In genomic region chr7:116030626-116031276, GRCh38 we compare ENCODE assay signal across 9 cellular contexts. TPM values are rescaled to one million over a fixed set of nuclear protein-coding genes. Genes with fewer than 3 reads are reported as not detected.
DNase-seq lines count a peak whose midpoint lies in the region; ATAC-seq, FAIRE-seq and TF ChIP-seq lines count a peak whose summit lies in the region.
"Had no signal": no experiment of that assay in that cellular context is flagged by ENCODE, and none has a peak within 500 bp of the region (broad histone marks: within the 10 kb centered on the region; RNA-seq: fewer than 3 reads in every experiment).

TSS of gene TFEC (minus strand) at chr7:116030763. CDS start at chr7:115984441, 46,322 bp downstream.

- peak within 1 kb of the TSS; percentile 36 for H3K4me3 ChIP-seq in lower lobe of right lung

- DNase-seq in AML-193 (lab: John Stamatoyannopoulos, UW): peak; percentile 69 to 74
- DNase-seq in KBM-7: peak; percentile 83
- DNase-seq in amniotic epithelial cell (ENCODE audit: low read depth): peak; percentile 56
- no peak for DNase-seq in lower lobe of right lung
- no peak for DNase-seq in HTR-8/SVneo (ENCODE audit: insufficient read length, low spot score)
- no peak for DNase-seq in hepatic stellate cell (ENCODE audit: low spot score)
- no peak for DNase-seq in GOT3 (lab: John Stamatoyannopoulos, UW)
- DNase-seq: amniotic stem cell had no signal

- no peaks in the 10 kb centered on the region for H3K9me3 ChIP-seq in lower lobe of right lung

- intact Hi-C loops in lower lobe of right lung (cut with DNase I): no loop called here

- H3K36me3 ChIP-seq in lower lobe of right lung: no peaks in the 10 kb centered on the region

- no peaks in the 10 kb centered on the region for H3K27me3 ChIP-seq in lower lobe of right lung (ENCODE audit: low read depth)

- H3K27ac ChIP-seq in lower lobe of right lung: peak within 1 kb of the TSS; percentile 32

- TF ChIP-seq CTCF in lower lobe of right lung (IDR thresholded peaks at IDR 0.05): no peak

- in situ Hi-C loops in KBM-7 (cut with MboI; ENCODE audit: low pct_unique_long_range_greater_than_20kb, low sequenced_read_pairs): no loop called here

- no peak for FAIRE-seq in HTR-8/SVneo (lab: Jason Lieb, UNC)

- ATAC-seq in lower lobe of right lung (peak; percentile 27 to 60), HG02973 (IDR thresholded peaks at IDR 0.05; ENCODE audit: unreplicated experiment) (no peak)

- H3K4me1 ChIP-seq in lower lobe of right lung: no peaks in the 10 kb centered on the region

RNA-seq across cellular contexts. Expression of gene TFEC, which starts in this region (rescaled TPM):
- total RNA-seq in lower lobe of right lung: 41.9 TPM

Comparison
In these comparisons a context has a peak if more than half of its experiments do, and no peak if none do; other contexts are left out.
1. DNase-seq: peak in AML-193 (2 of 2), KBM-7 (single experiment) and amniotic epithelial cell (single experiment); none in lower lobe of right lung (single experiment), HTR-8/SVneo (single experiment), hepatic stellate cell (single experiment) and GOT3 (single experiment).